ENCODE assay signal across 2 cellular contexts in the genomic region with DNA sequence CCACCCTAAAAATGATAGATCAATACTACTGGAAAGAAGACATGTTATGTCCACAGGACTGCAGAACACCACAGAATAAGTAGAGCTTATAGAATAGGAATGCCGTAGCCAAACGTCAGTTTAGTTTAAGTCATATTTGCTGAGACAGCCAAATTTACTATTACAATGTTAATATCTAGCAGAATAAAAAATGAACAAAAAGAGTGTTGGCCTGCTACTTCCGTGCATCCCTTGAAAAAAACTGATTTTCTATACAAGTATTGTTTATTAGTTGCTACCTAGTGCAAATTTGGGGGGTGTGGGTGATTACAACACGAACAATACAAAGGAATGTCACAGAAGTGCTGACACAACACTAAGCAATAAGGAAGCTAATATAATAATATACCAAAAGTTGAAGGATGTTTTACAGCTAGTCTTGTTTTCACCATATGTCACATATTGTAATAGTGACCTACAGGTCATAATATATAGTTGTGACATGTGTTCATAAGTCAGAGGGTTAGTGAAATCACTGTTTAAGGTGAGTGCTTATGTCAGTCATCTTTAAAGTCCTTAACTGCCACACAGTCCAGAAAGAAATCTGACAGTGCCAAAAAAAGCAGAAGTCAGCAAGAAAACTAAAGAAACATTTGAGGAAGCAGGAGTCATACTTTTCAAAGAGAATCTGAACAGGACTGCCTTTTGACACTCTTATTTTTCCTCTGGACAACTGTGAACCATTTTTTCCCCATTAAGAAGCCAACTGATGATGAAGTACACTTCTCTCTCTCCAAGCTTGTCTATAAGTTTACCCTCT.
TF ChIP-seq lines count a peak whose summit lies in the region.

No MANE protein-coding gene starts in this region.

TF ChIP-seq in GM12891, 5 proteins besides CTCF, POLR2A, EP300 and RAD21 (continued from another document):
- no peak for TF ChIP-seq POLR2AphosphoS5 (IDR thresholded peaks at IDR 0.05; ENCODE audit: low read depth, low read length)
TF ChIP-seq in GM12891: peak in this region for 1.

TF ChIP-seq in GM23338, 12 proteins besides CTCF, POLR2A, EP300 and RAD21:
- TF ChIP-seq, protein P1, sequence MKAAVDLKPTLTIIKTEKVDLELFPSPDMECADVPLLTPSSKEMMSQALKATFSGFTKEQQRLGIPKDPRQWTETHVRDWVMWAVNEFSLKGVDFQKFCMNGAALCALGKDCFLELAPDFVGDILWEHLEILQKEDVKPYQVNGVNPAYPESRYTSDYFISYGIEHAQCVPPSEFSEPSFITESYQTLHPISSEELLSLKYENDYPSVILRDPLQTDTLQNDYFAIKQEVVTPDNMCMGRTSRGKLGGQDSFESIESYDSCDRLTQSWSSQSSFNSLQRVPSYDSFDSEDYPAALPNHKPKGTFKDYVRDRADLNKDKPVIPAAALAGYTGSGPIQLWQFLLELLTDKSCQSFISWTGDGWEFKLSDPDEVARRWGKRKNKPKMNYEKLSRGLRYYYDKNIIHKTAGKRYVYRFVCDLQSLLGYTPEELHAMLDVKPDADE (IDR thresholded peaks at IDR 0.05): no peak
- no peak for TF ChIP-seq NANOG (IDR thresholded peaks at IDR 0.05; ENCODE audit: borderline replicate concordance)
- no peak for TF ChIP-seq STAT1 (IDR thresholded peaks at IDR 0.05; ENCODE audit: unreplicated experiment)
- no peak for TF ChIP-seq ZNF331 (CRISPR knock-in tag; IDR thresholded peaks at IDR 0.05; ENCODE audit: low read depth)
- TF ChIP-seq, protein P2, sequence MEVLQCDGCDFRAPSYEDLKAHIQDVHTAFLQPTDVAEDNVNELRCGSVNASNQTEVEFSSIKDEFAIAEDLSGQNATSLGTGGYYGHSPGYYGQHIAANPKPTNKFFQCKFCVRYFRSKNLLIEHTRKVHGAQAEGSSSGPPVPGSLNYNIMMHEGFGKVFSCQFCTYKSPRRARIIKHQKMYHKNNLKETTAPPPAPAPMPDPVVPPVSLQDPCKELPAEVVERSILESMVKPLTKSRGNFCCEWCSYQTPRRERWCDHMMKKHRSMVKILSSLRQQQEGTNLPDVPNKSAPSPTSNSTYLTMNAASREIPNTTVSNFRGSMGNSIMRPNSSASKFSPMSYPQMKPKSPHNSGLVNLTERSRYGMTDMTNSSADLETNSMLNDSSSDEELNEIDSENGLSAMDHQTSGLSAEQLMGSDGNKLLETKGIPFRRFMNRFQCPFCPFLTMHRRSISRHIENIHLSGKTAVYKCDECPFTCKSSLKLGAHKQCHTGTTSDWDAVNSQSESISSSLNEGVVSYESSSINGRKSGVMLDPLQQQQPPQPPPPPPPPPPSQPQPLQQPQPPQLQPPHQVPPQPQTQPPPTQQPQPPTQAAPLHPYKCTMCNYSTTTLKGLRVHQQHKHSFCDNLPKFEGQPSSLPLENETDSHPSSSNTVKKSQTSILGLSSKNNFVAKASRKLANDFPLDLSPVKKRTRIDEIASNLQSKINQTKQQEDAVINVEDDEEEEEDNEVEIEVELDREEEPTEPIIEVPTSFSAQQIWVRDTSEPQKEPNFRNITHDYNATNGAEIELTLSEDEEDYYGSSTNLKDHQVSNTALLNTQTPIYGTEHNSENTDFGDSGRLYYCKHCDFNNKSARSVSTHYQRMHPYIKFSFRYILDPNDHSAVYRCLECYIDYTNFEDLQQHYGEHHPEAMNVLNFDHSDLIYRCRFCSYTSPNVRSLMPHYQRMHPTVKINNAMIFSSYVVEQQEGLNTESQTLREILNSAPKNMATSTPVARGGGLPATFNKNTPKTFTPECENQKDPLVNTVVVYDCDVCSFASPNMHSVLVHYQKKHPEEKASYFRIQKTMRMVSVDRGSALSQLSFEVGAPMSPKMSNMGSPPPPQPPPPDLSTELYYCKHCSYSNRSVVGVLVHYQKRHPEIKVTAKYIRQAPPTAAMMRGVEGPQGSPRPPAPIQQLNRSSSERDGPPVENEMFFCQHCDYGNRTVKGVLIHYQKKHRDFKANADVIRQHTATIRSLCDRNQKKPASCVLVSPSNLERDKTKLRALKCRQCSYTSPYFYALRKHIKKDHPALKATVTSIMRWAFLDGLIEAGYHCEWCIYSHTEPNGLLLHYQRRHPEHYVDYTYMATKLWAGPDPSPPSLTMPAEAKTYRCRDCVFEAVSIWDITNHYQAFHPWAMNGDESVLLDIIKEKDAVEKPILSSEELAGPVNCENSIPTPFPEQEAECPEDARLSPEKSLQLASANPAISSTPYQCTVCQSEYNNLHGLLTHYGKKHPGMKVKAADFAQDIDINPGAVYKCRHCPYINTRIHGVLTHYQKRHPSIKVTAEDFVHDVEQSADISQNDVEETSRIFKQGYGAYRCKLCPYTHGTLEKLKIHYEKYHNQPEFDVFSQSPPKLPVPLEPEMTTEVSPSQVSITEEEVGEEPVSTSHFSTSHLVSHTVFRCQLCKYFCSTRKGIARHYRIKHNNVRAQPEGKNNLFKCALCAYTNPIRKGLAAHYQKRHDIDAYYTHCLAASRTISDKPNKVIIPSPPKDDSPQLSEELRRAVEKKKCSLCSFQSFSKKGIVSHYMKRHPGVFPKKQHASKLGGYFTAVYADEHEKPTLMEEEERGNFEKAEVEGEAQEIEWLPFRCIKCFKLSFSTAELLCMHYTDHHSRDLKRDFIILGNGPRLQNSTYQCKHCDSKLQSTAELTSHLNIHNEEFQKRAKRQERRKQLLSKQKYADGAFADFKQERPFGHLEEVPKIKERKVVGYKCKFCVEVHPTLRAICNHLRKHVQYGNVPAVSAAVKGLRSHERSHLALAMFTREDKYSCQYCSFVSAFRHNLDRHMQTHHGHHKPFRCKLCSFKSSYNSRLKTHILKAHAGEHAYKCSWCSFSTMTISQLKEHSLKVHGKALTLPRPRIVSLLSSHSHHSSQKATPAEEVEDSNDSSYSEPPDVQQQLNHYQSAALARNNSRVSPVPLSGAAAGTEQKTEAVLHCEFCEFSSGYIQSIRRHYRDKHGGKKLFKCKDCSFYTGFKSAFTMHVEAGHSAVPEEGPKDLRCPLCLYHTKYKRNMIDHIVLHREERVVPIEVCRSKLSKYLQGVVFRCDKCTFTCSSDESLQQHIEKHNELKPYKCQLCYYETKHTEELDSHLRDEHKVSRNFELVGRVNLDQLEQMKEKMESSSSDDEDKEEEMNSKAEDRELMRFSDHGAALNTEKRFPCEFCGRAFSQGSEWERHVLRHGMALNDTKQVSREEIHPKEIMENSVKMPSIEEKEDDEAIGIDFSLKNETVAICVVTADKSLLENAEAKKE (CRISPR knock-in tag; IDR thresholded peaks at IDR 0.05): no peak
- TF ChIP-seq CREB1 (CRISPR knock-in tag; IDR thresholded peaks at IDR 0.05; ENCODE audit: low read depth): no peak
- no peak for TF ChIP-seq POLR2AphosphoS5 (IDR thresholded peaks at IDR 0.05; ENCODE audit: low read depth)
- no peak for TF ChIP-seq ZNF114 (CRISPR knock-in tag; IDR thresholded peaks at IDR 0.05)
- TF ChIP-seq EZH2 (IDR thresholded peaks at IDR 0.05; ENCODE audit: low read depth, unreplicated experiment): no peak
- TF ChIP-seq, protein P3, sequence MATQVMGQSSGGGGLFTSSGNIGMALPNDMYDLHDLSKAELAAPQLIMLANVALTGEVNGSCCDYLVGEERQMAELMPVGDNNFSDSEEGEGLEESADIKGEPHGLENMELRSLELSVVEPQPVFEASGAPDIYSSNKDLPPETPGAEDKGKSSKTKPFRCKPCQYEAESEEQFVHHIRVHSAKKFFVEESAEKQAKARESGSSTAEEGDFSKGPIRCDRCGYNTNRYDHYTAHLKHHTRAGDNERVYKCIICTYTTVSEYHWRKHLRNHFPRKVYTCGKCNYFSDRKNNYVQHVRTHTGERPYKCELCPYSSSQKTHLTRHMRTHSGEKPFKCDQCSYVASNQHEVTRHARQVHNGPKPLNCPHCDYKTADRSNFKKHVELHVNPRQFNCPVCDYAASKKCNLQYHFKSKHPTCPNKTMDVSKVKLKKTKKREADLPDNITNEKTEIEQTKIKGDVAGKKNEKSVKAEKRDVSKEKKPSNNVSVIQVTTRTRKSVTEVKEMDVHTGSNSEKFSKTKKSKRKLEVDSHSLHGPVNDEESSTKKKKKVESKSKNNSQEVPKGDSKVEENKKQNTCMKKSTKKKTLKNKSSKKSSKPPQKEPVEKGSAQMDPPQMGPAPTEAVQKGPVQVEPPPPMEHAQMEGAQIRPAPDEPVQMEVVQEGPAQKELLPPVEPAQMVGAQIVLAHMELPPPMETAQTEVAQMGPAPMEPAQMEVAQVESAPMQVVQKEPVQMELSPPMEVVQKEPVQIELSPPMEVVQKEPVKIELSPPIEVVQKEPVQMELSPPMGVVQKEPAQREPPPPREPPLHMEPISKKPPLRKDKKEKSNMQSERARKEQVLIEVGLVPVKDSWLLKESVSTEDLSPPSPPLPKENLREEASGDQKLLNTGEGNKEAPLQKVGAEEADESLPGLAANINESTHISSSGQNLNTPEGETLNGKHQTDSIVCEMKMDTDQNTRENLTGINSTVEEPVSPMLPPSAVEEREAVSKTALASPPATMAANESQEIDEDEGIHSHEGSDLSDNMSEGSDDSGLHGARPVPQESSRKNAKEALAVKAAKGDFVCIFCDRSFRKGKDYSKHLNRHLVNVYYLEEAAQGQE (IDR thresholded peaks at IDR 0.05; ENCODE audit: unreplicated experiment): no peak
- no peak for TF ChIP-seq EZH2phosphoT487 (IDR thresholded peaks at IDR 0.05; ENCODE audit: unreplicated experiment)
- no peak for TF ChIP-seq JUNB (IDR thresholded peaks at IDR 0.05; ENCODE audit: unreplicated experiment)
TF ChIP-seq in GM23338: peak in this region for 0.
